Comparison of ENCODE assay signal across 7 cellular contexts in the genomic region with DNA sequence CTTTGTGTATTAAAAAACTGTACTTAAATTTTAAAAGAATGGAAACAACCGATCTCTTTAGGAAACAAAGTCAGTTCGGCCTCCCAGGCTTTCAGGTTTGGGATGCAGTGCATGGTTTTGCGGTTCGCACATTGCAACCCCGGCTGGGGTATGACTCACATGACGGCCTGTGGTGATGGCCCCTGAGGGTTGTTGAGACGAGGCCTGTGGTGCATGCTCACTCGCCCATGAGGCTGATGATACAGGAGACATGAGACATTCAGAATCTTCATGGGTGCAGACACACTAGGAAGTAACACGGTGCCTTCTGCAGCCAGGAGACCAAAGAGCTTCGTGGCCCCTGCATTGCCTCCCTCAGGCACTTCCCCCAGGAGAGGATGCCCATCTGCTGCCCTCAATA.
"Had no signal": no experiment of that assay in that cellular context is flagged by ENCODE, and none has a peak within 500 bp of the region (broad histone marks: within the 10 kb centered on the region; RNA-seq: fewer than 3 reads in every experiment).

No MANE protein-coding gene starts in this region.

- FAIRE-seq: HTR-8/SVneo had no signal

- H3K27ac ChIP-seq: GM23248, HL-60 had no signal

- H2AFZ ChIP-seq: GM23248 had no signal

- H3K4me3 ChIP-seq: GM23248 had no signal

- DNase-seq: GM23248, GOT3, H9, HCEC 1CT, KBM-7 had no signal

- H3K9ac ChIP-seq: GM23248 had no signal
